In genomic region chr2:179837408-179837807, GRCh38 we compare ENCODE assay signal across 15 cellular contexts. TPM values are rescaled to one million over a fixed set of nuclear protein-coding genes. Genes with fewer than 3 reads are reported as not detected.
DNase-seq lines count a peak whose midpoint lies in the region; ATAC-seq and TF ChIP-seq lines count a peak whose summit lies in the region.
"Had no signal": no experiment of that assay in that cellular context is flagged by ENCODE, and none has a peak within 500 bp of the region (broad histone marks: within the 10 kb centered on the region; RNA-seq: fewer than 3 reads in every experiment).

No MANE protein-coding gene starts in this region.

- H3K4me1 ChIP-seq in breast epithelium (no peaks in the 10 kb centered on the region), adipocyte (ENCODE audit: control insufficient read depth, insufficient read depth, low read length) (peaks cover 6% of the 10 kb centered on the region), upper lobe of right lung (no peaks in the 10 kb centered on the region)
- H3K4me1 ChIP-seq: transverse colon had no signal

- no peak overlapping the region for H3K4me3 ChIP-seq in breast epithelium
- no peak overlapping the region for H3K4me3 ChIP-seq in adipocyte (ENCODE audit: low read length)
- no peak overlapping the region for H3K4me3 ChIP-seq in foreskin fibroblast (ENCODE audit: low read depth in 1 of 2, low read length in 2 of 2)
- H3K4me3 ChIP-seq in upper lobe of right lung: no peak overlapping the region
- H3K4me3 ChIP-seq: transverse colon had no signal

- H3K9me3 ChIP-seq in breast epithelium (no peaks in the 10 kb centered on the region), adipocyte (ENCODE audit: control insufficient read depth, low read length) (no peaks in the 10 kb centered on the region), upper lobe of right lung (no peaks in the 10 kb centered on the region)
- H3K9me3 ChIP-seq: transverse colon had no signal

- no peak for TF ChIP-seq POLR2A in breast epithelium (IDR thresholded peaks at IDR 0.05)

- H3K36me3 ChIP-seq in breast epithelium (no peaks in the 10 kb centered on the region), adipocyte (ENCODE audit: control insufficient read depth, insufficient read depth, low read length, severe bottlenecking) (no peaks in the 10 kb centered on the region), upper lobe of right lung (no peaks in the 10 kb centered on the region)
- H3K36me3 ChIP-seq: transverse colon had no signal

- H3K27me3 Mint-ChIP-seq in MCF 10A (ENCODE audit: insufficient read depth, unreplicated experiment): no peaks in the 10 kb centered on the region

- TF ChIP-seq CTCF in MCF 10A (IDR thresholded peaks at IDR 0.05; ENCODE audit: unreplicated experiment) (no peak), breast epithelium (IDR thresholded peaks at IDR 0.05) (no peak), foreskin fibroblast (IDR thresholded peaks at IDR 0.05; ENCODE audit: low read depth, low read length) (no peak), upper lobe of right lung (IDR thresholded peaks at IDR 0.05) (no peak)

- DNase-seq in MCF 10A (ENCODE audit: unreplicated experiment): peak; percentile 61
- DNase-seq in breast epithelium (ENCODE audit: low spot score in 2 of 2): no peak
- DNase-seq in adipocyte (ENCODE audit: low read depth): peak; percentile 67
- DNase-seq in foreskin fibroblast: peak; percentile 35 to 66
- no peak for DNase-seq in upper lobe of right lung
- no peak for DNase-seq in epidermal melanocyte (ENCODE audit: insufficient read length, low spot score)
- no peak for DNase-seq in NCI-H82 treated with DMSO at 0.1 percent for 48 hours (lab: John Stamatoyannopoulos, UW; ENCODE audit: unreplicated experiment)
- DNase-seq: activated CD4-positive, alpha-beta T cell treated with anti-CD3 and anti-CD28 coated beads, Interleukin-2, amount 50 U/mL, for 4 hours; activated naive CD4-positive, alpha-beta T cell treated with anti-CD3 and anti-CD28 coated beads for 36 hours; hypothalamus; T-helper 2 cell; transverse colon had no signal

- no peaks in the 10 kb centered on the region for H3K4me1 Mint-ChIP-seq in MCF 10A (ENCODE audit: insufficient read depth, unreplicated experiment)

- H3K36me3 Mint-ChIP-seq in MCF 10A (ENCODE audit: insufficient read depth, unreplicated experiment): no peaks in the 10 kb centered on the region

- no peak overlapping the region for H3K27ac Mint-ChIP-seq in MCF 10A (ENCODE audit: low read depth, unreplicated experiment)
- H3K27ac Mint-ChIP-seq: activated naive CD4-positive, alpha-beta T cell treated with anti-CD3 and anti-CD28 coated beads for 36 hours had no signal

- H3K4me3 Mint-ChIP-seq in MCF 10A (ENCODE audit: unreplicated experiment): no peak overlapping the region
- H3K4me3 Mint-ChIP-seq: activated naive CD4-positive, alpha-beta T cell treated with anti-CD3 and anti-CD28 coated beads for 36 hours had no signal

- POLR2A ChIA-PET in MCF 10A (lab: Yijun Ruan, JAX): interaction anchor here (0.6 to 1.7 kb wide), 6 partner anchors 21 to 556 kb away, joined by 3 to 6 read pairs (median 3); no protein-coding TSS in a partner anchor

- intact Hi-C loops in MCF 10A (cut with micrococcal nuclease) (no loop called here), breast epithelium (cut with DNase I; ENCODE audit: low total_unique reads) (no loop called here), upper lobe of right lung (cut with DNase I) (no loop called here)

- BruUV-seq in MCF 10A (replicated peaks; lab: Mats Ljungman, UMichigan): no TSS peak

- CTCF ChIA-PET in MCF 10A (lab: Yijun Ruan, JAX): interaction anchor here (0.7 kb wide), 1 partner anchor 47 kb away, joined by 3 read pairs; no protein-coding TSS in a partner anchor

- no peak overlapping the region for H3K27ac ChIP-seq in breast epithelium
- no peak overlapping the region for H3K27ac ChIP-seq in upper lobe of right lung
- H3K27ac ChIP-seq: transverse colon had no signal

- no peaks in the 10 kb centered on the region for H3K27me3 ChIP-seq in breast epithelium
- no peaks in the 10 kb centered on the region for H3K27me3 ChIP-seq in adipocyte (replicated peaks; ENCODE audit: control insufficient read depth, insufficient read depth, low read length)
- no peaks in the 10 kb centered on the region for H3K27me3 ChIP-seq in upper lobe of right lung
- H3K27me3 ChIP-seq: transverse colon had no signal

- H3K9me3 Mint-ChIP-seq in MCF 10A (ENCODE audit: unreplicated experiment): no peaks in the 10 kb centered on the region
- H3K9me3 Mint-ChIP-seq: activated naive CD4-positive, alpha-beta T cell treated with anti-CD3 and anti-CD28 coated beads for 36 hours had no signal

- H3K9ac ChIP-seq in adipocyte (ENCODE audit: low read length): no peak overlapping the region

- ATAC-seq in upper lobe of right lung (peak; percentile 32), HG03342 (IDR thresholded peaks at IDR 0.05; ENCODE audit: unreplicated experiment) (no peak)

RNA-seq across cellular contexts. Expression of gene ZNF385B, which starts 24.0 kb away (rescaled TPM):
- total RNA-seq in MCF 10A (2022): 0.33 TPM in 1 of 2 replicates, not detected in the other
- total RNA-seq in breast epithelium: 1 to 10 TPM; 3.4 to 8.8 (median 4.5) TPM
- total RNA-seq in upper lobe of right lung: 62.3 TPM
- total RNA-seq: A673; activated naive CD4-positive, alpha-beta T cell treated with anti-CD3 and anti-CD28 coated beads for 36 hours; mononuclear cell had no signal

Comparison
In these comparisons a context has a peak if more than half of its experiments do, and no peak if none do; other contexts are left out.
1. DNase-seq: peak in MCF 10A (single experiment), adipocyte (single experiment) and foreskin fibroblast (2 of 2); none in breast epithelium (0 of 2), upper lobe of right lung (single experiment), epidermal melanocyte (single experiment) and NCI-H82 treated with DMSO at 0.1 percent for 48 hours (single experiment).